In the genomic region with DNA sequence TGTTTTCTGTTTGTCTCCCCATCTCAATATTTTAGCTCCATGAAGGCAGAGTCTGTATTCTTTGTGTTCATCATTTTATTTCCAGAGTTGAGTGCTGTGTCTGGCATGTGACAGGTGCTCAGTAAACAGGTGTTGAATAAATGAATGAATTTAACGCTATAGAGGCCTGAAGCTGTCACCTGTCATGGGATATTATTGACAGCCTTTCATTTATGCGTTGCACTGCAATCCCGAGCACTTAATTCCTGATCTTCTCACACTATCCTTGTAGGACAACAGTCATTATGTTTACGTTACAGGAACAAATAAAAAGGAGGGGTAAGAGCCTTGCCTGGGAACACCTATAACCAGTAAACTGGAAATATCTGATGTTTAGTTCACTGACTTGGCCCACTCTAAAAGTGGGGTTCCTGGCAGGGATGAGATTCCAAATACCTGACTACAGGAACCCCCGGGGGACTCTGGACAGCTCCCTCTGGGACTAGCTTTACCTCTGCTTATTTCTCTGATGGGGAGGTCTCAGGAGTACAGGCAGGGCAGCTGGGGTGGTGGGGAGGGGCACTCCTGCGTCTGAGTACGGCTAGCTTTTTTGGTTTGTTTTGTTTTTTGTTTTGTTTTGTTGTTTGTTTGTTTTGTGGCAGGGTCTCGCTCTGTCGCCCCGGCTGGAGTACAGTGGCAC, we compare ENCODE assay signal across 19 cellular contexts. TPM values are rescaled to one million over a fixed set of nuclear protein-coding genes. Genes with fewer than 3 reads are reported as not detected.
DNase-seq lines count a peak whose midpoint lies in the region; ATAC-seq and TF ChIP-seq lines count a peak whose summit lies in the region.
"Had no signal": no experiment of that assay in that cellular context is flagged by ENCODE, and none has a peak within 500 bp of the region (broad histone marks: within the 10 kb centered on the region; RNA-seq: fewer than 3 reads in every experiment).

No MANE protein-coding gene starts in this region.

- H3K27me3 ChIP-seq in neural cell (ENCODE audit: insufficient read depth, low read depth, low read length) = no peaks in the 10 kb centered on the region
- H3K27me3 ChIP-seq: BE2C had no signal

- TF ChIP-seq RAD21 in neural cell (conservative IDR thresholded peaks at IDR 0.05) = no peak

- no peak overlapping the region for H3K4me2 ChIP-seq in neural cell (ENCODE audit: low read length)
- H3K4me2 ChIP-seq: KMS-11 had no signal

- no peak overlapping the region for H2AFZ ChIP-seq in neural cell (ENCODE audit: low read depth, low read length)
- H2AFZ ChIP-seq: GM23248 had no signal

- H3K9me3 ChIP-seq in T-helper 17 cell (ENCODE audit: control insufficient read depth, low read length, poor library complexity, severe bottlenecking) = no peaks in the 10 kb centered on the region
- no peaks in the 10 kb centered on the region for H3K9me3 ChIP-seq in neural cell (ENCODE audit: low read length)
- H3K9me3 ChIP-seq: BE2C, HAP-1 had no signal

- ATAC-seq in T-helper 17 cell (no peak), GM21737 (IDR thresholded peaks at IDR 0.05; ENCODE audit: unreplicated experiment) (no peak), GM19463 (IDR thresholded peaks at IDR 0.05; ENCODE audit: unreplicated experiment) (no peak)
- ATAC-seq: Right ventricle myocardium inferior had no signal

- no peaks in the 10 kb centered on the region for H3K9me2 ChIP-seq in neural cell (ENCODE audit: insufficient read depth, low read length)

- H3K27ac ChIP-seq in neural cell (ENCODE audit: low read length) = no peak overlapping the region
- H3K27ac ChIP-seq: GM23248, KMS-11 had no signal

- no peaks in the 10 kb centered on the region for H3F3A ChIP-seq in neural cell (ENCODE audit: insufficient read depth, low read length, poor library complexity, severe bottlenecking)

- no peak overlapping the region for H3K4me3 ChIP-seq in LNCaP clone FGC (ENCODE audit: low read depth, low read length)
- H3K4me3 ChIP-seq in neural cell (ENCODE audit: low read length) = no peak overlapping the region
- H3K4me3 ChIP-seq: GM23248, HAP-1 had no signal

- H3K9ac ChIP-seq in neural cell (ENCODE audit: low read length) = no peak overlapping the region
- H3K9ac ChIP-seq: GM23248, KMS-11 had no signal

- no peaks in the 10 kb centered on the region for H4K20me1 ChIP-seq in neural cell (ENCODE audit: insufficient read depth)

- H3K4me1 Mint-ChIP-seq in T-helper 17 cell = peaks cover 10% of the 10 kb centered on the region
- H3K4me1 Mint-ChIP-seq in activated naive CD4-positive, alpha-beta T cell treated with anti-CD3 and anti-CD28 coated beads for 36 hours (ENCODE audit: low read depth) = no peaks in the 10 kb centered on the region

- intact Hi-C loops in activated naive CD4-positive, alpha-beta T cell treated with anti-CD3 and anti-CD28 coated beads for 36 hours (cut with micrococcal nuclease) = no loop called here

- no peaks in the 10 kb centered on the region for H3K9me3 Mint-ChIP-seq in activated naive CD4-positive, alpha-beta T cell treated with anti-CD3 and anti-CD28 coated beads for 36 hours

- H3K27me3 Mint-ChIP-seq in T-helper 17 cell = no peaks in the 10 kb centered on the region
- H3K27me3 Mint-ChIP-seq in activated naive CD4-positive, alpha-beta T cell treated with anti-CD3 and anti-CD28 coated beads for 36 hours (ENCODE audit: low read depth) = no peaks in the 10 kb centered on the region

- H3K36me3 ChIP-seq in neural cell (ENCODE audit: insufficient read depth, low read length) = no peaks in the 10 kb centered on the region
- H3K36me3 ChIP-seq: BE2C had no signal

- TF ChIP-seq CTCF in LNCaP clone FGC (IDR thresholded peaks at IDR 0.05; ENCODE audit: control insufficient read depth, extremely low read depth, insufficient read depth) = no peak
- no peak for TF ChIP-seq CTCF in neural cell (IDR thresholded peaks at IDR 0.05; ENCODE audit: poor library complexity, severe bottlenecking)

- H3K36me3 Mint-ChIP-seq in T-helper 17 cell (ENCODE audit: low read depth) = peaks cover 12% of the 10 kb centered on the region
- peaks cover 21% of the 10 kb centered on the region for H3K36me3 Mint-ChIP-seq in activated naive CD4-positive, alpha-beta T cell treated with anti-CD3 and anti-CD28 coated beads for 36 hours (ENCODE audit: low read depth)

- CTCF ChIA-PET in activated naive CD4-positive, alpha-beta T cell treated with anti-CD3 and anti-CD28 coated beads for 36 hours (lab: Charles Lee) = no interaction called here

- no peaks in the 10 kb centered on the region for H3K79me2 ChIP-seq in neural cell (replicated peaks; ENCODE audit: insufficient read depth, low read length)

- no peak overlapping the region for H3K4me3 Mint-ChIP-seq in T-helper 17 cell
- no peak overlapping the region for H3K4me3 Mint-ChIP-seq in activated naive CD4-positive, alpha-beta T cell treated with anti-CD3 and anti-CD28 coated beads for 36 hours

- DNase-seq in NCI-H748 (lab: John Stamatoyannopoulos, UW; ENCODE audit: unreplicated experiment) = peak; percentile 47
- no peak for DNase-seq in NCI-H748 treated with DMSO at 0.1 percent for 48 hours (lab: John Stamatoyannopoulos, UW)
- peak; percentile 36 for DNase-seq in LNCaP clone FGC (ENCODE audit: low read depth)
- DNase-seq in T-helper 17 cell = no peak
- DNase-seq in activated naive CD4-positive, alpha-beta T cell treated with anti-CD3 and anti-CD28 coated beads for 36 hours = no peak
- DNase-seq: BE2C, DMS79 treated with DMSO at 0.1 percent for 48 hours, GM23248, NCI-H1105, NCI-H146, NCI-H2029, NCI-H524 treated with DMSO at 0.1 percent for 48 hours, SW 1271 had no signal

- H3K27ac Mint-ChIP-seq in T-helper 17 cell = peak overlapping the region; percentile 83
- no peak overlapping the region for H3K27ac Mint-ChIP-seq in activated naive CD4-positive, alpha-beta T cell treated with anti-CD3 and anti-CD28 coated beads for 36 hours

- TF ChIP-seq EP300 in neural cell (conservative IDR thresholded peaks at IDR 0.05; ENCODE audit: poor library complexity, severe bottlenecking) = peak; percentile 96

TF ChIP-seq in neural cell, 6 proteins besides CTCF, POLR2A, EP300 and RAD21:
- TF ChIP-seq EZH2 (IDR thresholded peaks at IDR 0.05; ENCODE audit: borderline replicate concordance, insufficient read depth, low read length, poor library complexity, severe bottlenecking) (no peak), MXI1 (conservative IDR thresholded peaks at IDR 0.05; ENCODE audit: poor library complexity, severe bottlenecking) (no peak), TAF1 (IDR thresholded peaks at IDR 0.05; ENCODE audit: low read depth) (no peak), POLR2AphosphoS5 (IDR thresholded peaks at IDR 0.05) (peak; percentile 82), SMC3 (conservative IDR thresholded peaks at IDR 0.05; ENCODE audit: poor library complexity) (no peak)
- TF ChIP-seq, protein P1, sequence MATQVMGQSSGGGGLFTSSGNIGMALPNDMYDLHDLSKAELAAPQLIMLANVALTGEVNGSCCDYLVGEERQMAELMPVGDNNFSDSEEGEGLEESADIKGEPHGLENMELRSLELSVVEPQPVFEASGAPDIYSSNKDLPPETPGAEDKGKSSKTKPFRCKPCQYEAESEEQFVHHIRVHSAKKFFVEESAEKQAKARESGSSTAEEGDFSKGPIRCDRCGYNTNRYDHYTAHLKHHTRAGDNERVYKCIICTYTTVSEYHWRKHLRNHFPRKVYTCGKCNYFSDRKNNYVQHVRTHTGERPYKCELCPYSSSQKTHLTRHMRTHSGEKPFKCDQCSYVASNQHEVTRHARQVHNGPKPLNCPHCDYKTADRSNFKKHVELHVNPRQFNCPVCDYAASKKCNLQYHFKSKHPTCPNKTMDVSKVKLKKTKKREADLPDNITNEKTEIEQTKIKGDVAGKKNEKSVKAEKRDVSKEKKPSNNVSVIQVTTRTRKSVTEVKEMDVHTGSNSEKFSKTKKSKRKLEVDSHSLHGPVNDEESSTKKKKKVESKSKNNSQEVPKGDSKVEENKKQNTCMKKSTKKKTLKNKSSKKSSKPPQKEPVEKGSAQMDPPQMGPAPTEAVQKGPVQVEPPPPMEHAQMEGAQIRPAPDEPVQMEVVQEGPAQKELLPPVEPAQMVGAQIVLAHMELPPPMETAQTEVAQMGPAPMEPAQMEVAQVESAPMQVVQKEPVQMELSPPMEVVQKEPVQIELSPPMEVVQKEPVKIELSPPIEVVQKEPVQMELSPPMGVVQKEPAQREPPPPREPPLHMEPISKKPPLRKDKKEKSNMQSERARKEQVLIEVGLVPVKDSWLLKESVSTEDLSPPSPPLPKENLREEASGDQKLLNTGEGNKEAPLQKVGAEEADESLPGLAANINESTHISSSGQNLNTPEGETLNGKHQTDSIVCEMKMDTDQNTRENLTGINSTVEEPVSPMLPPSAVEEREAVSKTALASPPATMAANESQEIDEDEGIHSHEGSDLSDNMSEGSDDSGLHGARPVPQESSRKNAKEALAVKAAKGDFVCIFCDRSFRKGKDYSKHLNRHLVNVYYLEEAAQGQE (IDR thresholded peaks at IDR 0.05; ENCODE audit: borderline replicate concordance) = peak; percentile 67

RNA-seq across cellular contexts. Expression of a gene that starts 36.6 kb away (rescaled TPM):
- 10 to 100 TPM; 56.5 to 59.0 TPM for total RNA-seq in T-helper 17 cell
- polyA plus RNA-seq in neural cell = 2.0 and 2.7 TPM in 2 replicates
- 2.0 and 4.1 TPM in 2 replicates for polyA minus RNA-seq in neural cell
- 10 to 100 TPM; 32.3 to 38.2 TPM for total RNA-seq in activated naive CD4-positive, alpha-beta T cell treated with anti-CD3 and anti-CD28 coated beads for 36 hours

Comparison
In these comparisons a context has a peak if more than half of its experiments do, and no peak if none do; other contexts are left out.
1. DNase-seq: peak in NCI-H748 (single experiment) and LNCaP clone FGC (single experiment); none in NCI-H748 treated with DMSO at 0.1 percent for 48 hours (single experiment), T-helper 17 cell (0 of 3) and activated naive CD4-positive, alpha-beta T cell treated with anti-CD3 and anti-CD28 coated beads for 36 hours (single experiment).